12 cellular contexts compared by ENCODE assay signal in genomic region chr11:62889126-62889483, GRCh38. TPM values are rescaled to one million over a fixed set of nuclear protein-coding genes. Genes with fewer than 3 reads are reported as not detected.
DNase-seq lines count a peak whose midpoint lies in the region; ATAC-seq, FAIRE-seq and TF ChIP-seq lines count a peak whose summit lies in the region.
"Had no signal": no experiment of that assay in that cellular context is flagged by ENCODE, and none has a peak within 500 bp of the region (broad histone marks: within the 10 kb centered on the region; RNA-seq: fewer than 3 reads in every experiment).

No MANE protein-coding gene starts in this region.

- H2AFZ ChIP-seq in smooth muscle cell (ENCODE audit: low read depth) = no peak overlapping the region

- peaks cover 54% of the 10 kb centered on the region for H3K36me3 Mint-ChIP-seq in activated CD4-positive, alpha-beta T cell treated with anti-CD3 and anti-CD28 coated beads for 36 hours (ENCODE audit: low read depth)

- TF ChIP-seq CTCF in smooth muscle cell (IDR thresholded peaks at IDR 0.05; ENCODE audit: borderline replicate concordance, insufficient read depth, poor library complexity, severe bottlenecking) = no peak

- H3K27me3 Mint-ChIP-seq in activated CD4-positive, alpha-beta T cell treated with anti-CD3 and anti-CD28 coated beads for 36 hours = no peaks in the 10 kb centered on the region

- no peak overlapping the region for H3K4me3 Mint-ChIP-seq in activated CD4-positive, alpha-beta T cell treated with anti-CD3 and anti-CD28 coated beads for 36 hours

- POLR2A ChIA-PET in activated CD4-positive, alpha-beta T cell treated with anti-CD3 and anti-CD28 coated beads for 36 hours (lab: Charles Lee) = interaction anchor here (0.6 to 1.6 kb wide), 5 partner anchors 8 to 943 kb away, joined by 3 to 13 read pairs (median 5); partner anchors contain the start of genes SLC3A2 and TUT1

- peak overlapping the region; percentile 20 for H3K27ac ChIP-seq in smooth muscle cell (ENCODE audit: low read depth)

- CTCF ChIA-PET in activated CD4-positive, alpha-beta T cell treated with anti-CD3 and anti-CD28 coated beads for 36 hours (lab: Charles Lee) = interaction anchor here (1.6 kb wide), 1 partner anchor 17 kb away, joined by 8 read pairs; no protein-coding TSS in a partner anchor

- H3K9ac ChIP-seq in smooth muscle cell (ENCODE audit: low read depth) = no peak overlapping the region

- H3K4me1 Mint-ChIP-seq in activated CD4-positive, alpha-beta T cell treated with anti-CD3 and anti-CD28 coated beads for 36 hours = peaks cover 30% of the 10 kb centered on the region

- no peak for FAIRE-seq in RCC 7860 (lab: Jason Lieb, UNC)
- FAIRE-seq: A204.1, frontal cortex had no signal

- peaks cover 9% of the 10 kb centered on the region for H3K36me3 ChIP-seq in smooth muscle cell (ENCODE audit: low read depth)

- DNase-seq in activated CD4-positive, alpha-beta T cell treated with anti-CD3 and anti-CD28 coated beads for 36 hours = no peak
- no peak for DNase-seq in activated CD4-positive, alpha-beta T cell treated with anti-CD3 and anti-CD28 coated beads for 1 hour
- DNase-seq in cerebellar cortex (ENCODE audit: low spot score) (peak; percentile 27), smooth muscle cell (lab: John Stamatoyannopoulos, UW; ENCODE audit: unreplicated experiment) (no peak), RCC 7860 (ENCODE audit: low spot score) (no peak)
- DNase-seq: GOT3, NCI-H526 treated with DMSO at 0.1 percent for 48 hours had no signal

- intact Hi-C loops in activated CD4-positive, alpha-beta T cell treated with anti-CD3 and anti-CD28 coated beads for 36 hours (cut with DNase I, micrococcal nuclease) = loop anchor here in 1 of 2 experiments (10.0 kb wide), 3 partner anchors 464 to 1416 kb away; partner anchors contain the start of genes CATSPERZ, ESRRA and STIP1

- no peaks in the 10 kb centered on the region for H3K4me1 ChIP-seq in smooth muscle cell (ENCODE audit: low read depth)

- H3K27ac Mint-ChIP-seq in activated CD4-positive, alpha-beta T cell treated with anti-CD3 and anti-CD28 coated beads for 36 hours = peak overlapping the region; percentile 20

- H3K4me2 ChIP-seq in smooth muscle cell = no peak overlapping the region

- H3K4me3 ChIP-seq in smooth muscle cell = no peak overlapping the region

- 67% methylated on average over 2 of the region's 2 CpGs for WGBS in smooth muscle cell (ENCODE audit: low lambda C conversion rate)

- H3K9me3 Mint-ChIP-seq in activated CD4-positive, alpha-beta T cell treated with anti-CD3 and anti-CD28 coated beads for 36 hours (ENCODE audit: low read depth) = no peaks in the 10 kb centered on the region

- peaks cover 49% of the 10 kb centered on the region for H3F3A ChIP-seq in smooth muscle cell (ENCODE audit: low read depth)

- peak; percentile 14 for ATAC-seq in activated CD4-positive, alpha-beta T cell treated with anti-CD3 and anti-CD28 coated beads for 36 hours
- no peak for ATAC-seq in GM19397 (IDR thresholded peaks at IDR 0.05; ENCODE audit: unreplicated experiment)

- H3K79me2 ChIP-seq in smooth muscle cell (ENCODE audit: low read depth) = peaks cover 29% of the 10 kb centered on the region

- H4K20me1 ChIP-seq in smooth muscle cell (ENCODE audit: low read depth) = peaks cover 59% of the 10 kb centered on the region

- no peaks in the 10 kb centered on the region for H3K9me3 ChIP-seq in smooth muscle cell (replicated peaks; ENCODE audit: low read depth)

- H3K27me3 ChIP-seq in smooth muscle cell (ENCODE audit: low read depth) = no peaks in the 10 kb centered on the region

RNA-seq across cellular contexts. Expression of gene SLC3A2, which starts 8.4 kb away (rescaled TPM):
- total RNA-seq in activated CD4-positive, alpha-beta T cell treated with anti-CD3 and anti-CD28 coated beads for 36 hours = 100 to 1,000 TPM; 401 to 402 TPM
- 181 and 248 TPM in 2 replicates for total RNA-seq in smooth muscle cell
- polyA plus RNA-seq in smooth muscle cell = 179 and 291 TPM in 2 replicates

RNA-seq across cellular contexts. Expression of gene CHRM1, which starts 32.1 kb away (rescaled TPM):
- total RNA-seq in activated CD4-positive, alpha-beta T cell treated with anti-CD3 and anti-CD28 coated beads for 36 hours = not detected
- not detected in 2 replicates for total RNA-seq in smooth muscle cell
- polyA plus RNA-seq in smooth muscle cell = not detected in 2 replicates
- total RNA-seq: liver, M059J had no signal
- polyA plus RNA-seq: liver had no signal

RNA-seq across cellular contexts. Expression of gene WDR74, which starts 49.7 kb away (rescaled TPM):
- total RNA-seq in activated CD4-positive, alpha-beta T cell treated with anti-CD3 and anti-CD28 coated beads for 36 hours = 10 to 100 TPM; 83.1 to 93.1 TPM
- 19.3 and 36.6 TPM in 2 replicates for total RNA-seq in smooth muscle cell
- 41.3 and 46.1 TPM in 2 replicates for polyA plus RNA-seq in smooth muscle cell

RNA-seq across cellular contexts. Expression of gene TEX54, which starts 56.5 kb away (rescaled TPM):
- total RNA-seq in activated CD4-positive, alpha-beta T cell treated with anti-CD3 and anti-CD28 coated beads for 36 hours = under 1 TPM in 1 of 2 experiments, not detected in 1; 0.42 TPM
- total RNA-seq in smooth muscle cell = not detected in 2 replicates
- polyA plus RNA-seq in smooth muscle cell = 1.4 and 3.1 TPM in 2 replicates
- total RNA-seq: frontal cortex, liver, M059J had no signal

RNA-seq across cellular contexts. Expression of gene STX5, which starts 57.3 kb away (rescaled TPM):
- 10 to 100 TPM; 19.3 to 21.8 TPM for total RNA-seq in activated CD4-positive, alpha-beta T cell treated with anti-CD3 and anti-CD28 coated beads for 36 hours
- 44.6 and 52.6 TPM in 2 replicates for total RNA-seq in smooth muscle cell
- polyA plus RNA-seq in smooth muscle cell = 67.9 and 69.0 TPM in 2 replicates
